8 cellular contexts compared by ENCODE assay signal in the genomic region with DNA sequence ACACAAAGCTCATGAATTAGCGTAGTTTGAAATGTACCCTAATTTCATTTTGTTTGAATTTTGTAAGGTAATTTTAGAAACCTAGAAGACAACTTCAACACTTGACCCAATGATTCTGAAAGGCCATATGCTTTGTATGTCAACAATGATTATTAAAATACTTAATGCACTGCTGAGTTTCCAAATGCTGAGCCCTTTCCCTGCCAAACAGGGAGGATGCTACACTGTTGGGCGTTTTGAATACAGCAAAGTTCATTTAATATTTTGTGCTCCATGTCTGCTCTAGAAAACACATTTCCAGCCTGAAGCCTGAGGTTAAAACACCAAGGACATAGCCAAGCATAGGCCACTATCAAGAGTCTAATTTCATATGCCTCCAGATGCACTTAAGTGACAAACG.
"Had no signal": no experiment of that assay in that cellular context is flagged by ENCODE, and none has a peak within 500 bp of the region (broad histone marks: within the 10 kb centered on the region; RNA-seq: fewer than 3 reads in every experiment).

No MANE protein-coding gene starts in this region.

- H3K4me1 ChIP-seq: HAP-1 had no signal

- H3K9me3 ChIP-seq: HAP-1 had no signal

- DNase-seq: GOT3, H7, HFFc6, IMR-90, KG1 had no signal

- H3K36me3 ChIP-seq: HAP-1 had no signal

- H3K4me3 ChIP-seq: HAP-1, K562 had no signal

- H3K27ac ChIP-seq: HL-60 had no signal
